1 cellular context compared by ENCODE assay signal in genomic region chr15:40106203-40107161, GRCh38.
A peak's percentile ranks its signal among the peaks of the same experiment; 100 is the strongest.
TF ChIP-seq lines count a peak whose summit lies in the region.

No MANE protein-coding gene starts in this region.

TF ChIP-seq in GM12878, 131 proteins besides CTCF, POLR2A, EP300 and RAD21 (continued from another document and continues in another):
- no peak for TF ChIP-seq ZBTB40 (IDR thresholded peaks at IDR 0.05; ENCODE audit: borderline replicate concordance)
- TF ChIP-seq IRF3 (IDR thresholded peaks at IDR 0.05), result no peak
- TF ChIP-seq FOXK2 (IDR thresholded peaks at IDR 0.05), result no peak
- 0 out of 2 replicates have a peak, but pooled peaks have one; percentile 8 for TF ChIP-seq POLR2AphosphoS5 (IDR thresholded peaks at IDR 0.05; ENCODE audit: low read length)
- TF ChIP-seq RFX5 (IDR thresholded peaks at IDR 0.05; ENCODE audit: low read depth, low read length), result no peak
- no peak for TF ChIP-seq E4F1 (IDR thresholded peaks at IDR 0.05; ENCODE audit: borderline replicate concordance, partially characterized antibody)
- TF ChIP-seq BHLHE40 (IDR thresholded peaks at IDR 0.05; ENCODE audit: borderline replicate concordance in 1 of 2, low read depth in 2 of 2, low read length in 1 of 2), result peak; percentile 57 to 66; a peak in 3 of 4 replicates
- no peak for TF ChIP-seq BACH1 (IDR thresholded peaks at IDR 0.05; ENCODE audit: borderline replicate concordance)
- no peak for TF ChIP-seq SUPT20H (IDR thresholded peaks at IDR 0.05; ENCODE audit: borderline replicate concordance, control insufficient read depth, low read depth, low read length)
- no peak for TF ChIP-seq ZBTB33 (IDR thresholded peaks at IDR 0.05)
- no peak for TF ChIP-seq CREB1 (IDR thresholded peaks at IDR 0.05; ENCODE audit: low read depth)
- no peak for TF ChIP-seq KLF5 (IDR thresholded peaks at IDR 0.05; ENCODE audit: partially characterized antibody)
- no peak for TF ChIP-seq EZH2 (IDR thresholded peaks at IDR 0.05; ENCODE audit: borderline replicate concordance, control insufficient read depth, low read depth, low read length)
- no peak for TF ChIP-seq MYC (IDR thresholded peaks at IDR 0.05; ENCODE audit: insufficient read depth, insufficient read length, insufficient replicate concordance, low read length, severe bottlenecking)
- no peak for TF ChIP-seq HSF1 (IDR thresholded peaks at IDR 0.05; ENCODE audit: low read depth, low read length)
- no peak for TF ChIP-seq FOXM1 (IDR thresholded peaks at IDR 0.05; ENCODE audit: low read depth, low read length)
- TF ChIP-seq HDGF (IDR thresholded peaks at IDR 0.05), result no peak
- no peak for TF ChIP-seq RELA (IDR thresholded peaks at IDR 0.05; ENCODE audit: borderline replicate concordance, partially characterized antibody)
- peak; percentile 92 for TF ChIP-seq IKZF1 (conservative IDR thresholded peaks at IDR 0.05)
- TF ChIP-seq ZNF687 (IDR thresholded peaks at IDR 0.05), result peak; percentile 45
- TF ChIP-seq HCFC1 (IDR thresholded peaks at IDR 0.05; ENCODE audit: low read length), result no peak
- TF ChIP-seq ZZZ3 (IDR thresholded peaks at IDR 0.05; ENCODE audit: control insufficient read depth, insufficient read length, low read depth), result no peak
- no peak for TF ChIP-seq RUNX3 (IDR thresholded peaks at IDR 0.05; ENCODE audit: low read length)
- no peak for TF ChIP-seq E2F8 (IDR thresholded peaks at IDR 0.05; ENCODE audit: low read depth, partially characterized antibody)
- TF ChIP-seq NR2F1 (conservative IDR thresholded peaks at IDR 0.05), result no peak
- 0 out of 2 replicates have a peak, but pooled peaks have one; percentile 15 for TF ChIP-seq YY1 (IDR thresholded peaks at IDR 0.05; ENCODE audit: low read depth, low read length)
- TF ChIP-seq PBX3 (IDR thresholded peaks at IDR 0.05; ENCODE audit: insufficient replicate concordance, low read depth, low read length), result no peak
- no peak for TF ChIP-seq BMI1 (IDR thresholded peaks at IDR 0.05; ENCODE audit: borderline replicate concordance)
- peak; percentile 80 to 91 for TF ChIP-seq IKZF2 (IDR thresholded peaks at IDR 0.05)
- TF ChIP-seq SMARCA5 (IDR thresholded peaks at IDR 0.05), result no peak
- TF ChIP-seq NR2C2 (IDR thresholded peaks at IDR 0.05; ENCODE audit: borderline replicate concordance, control insufficient read depth, insufficient read length, low read depth), result no peak
- 0 out of 2 replicates have a peak, but pooled peaks have one; percentile 45 for TF ChIP-seq LARP7 (IDR thresholded peaks at IDR 0.05)
- 0 out of 2 replicates have a peak, but pooled peaks have one; percentile 10 for TF ChIP-seq MXI1 (IDR thresholded peaks at IDR 0.05; ENCODE audit: low read depth, low read length)
- TF ChIP-seq NFYA (IDR thresholded peaks at IDR 0.05; ENCODE audit: borderline replicate concordance, low read depth, low read length), result no peak
- TF ChIP-seq TCF12 (IDR thresholded peaks at IDR 0.05; ENCODE audit: low read depth, low read length), result no peak
- no peak for TF ChIP-seq E2F4 (IDR thresholded peaks at IDR 0.05; ENCODE audit: low read depth, low read length)
- TF ChIP-seq PAX8 (IDR thresholded peaks at IDR 0.05), result no peak
- TF ChIP-seq SREBF1 (IDR thresholded peaks at IDR 0.05; ENCODE audit: low read length), result no peak
- no peak for TF ChIP-seq RB1 (IDR thresholded peaks at IDR 0.05; ENCODE audit: borderline replicate concordance)
- no peak for TF ChIP-seq NRF1 (conservative IDR thresholded peaks at IDR 0.05; ENCODE audit: low read depth, low read length)
